Comparison of ENCODE assay signal across 8 cellular contexts in genomic region chr7:66075590-66076458, GRCh38. TPM values are rescaled to one million over a fixed set of nuclear protein-coding genes. Genes with fewer than 3 reads are reported as not detected.
DNase-seq lines count a peak whose midpoint lies in the region; ATAC-seq and TF ChIP-seq lines count a peak whose summit lies in the region.

TSS of gene ASL (plus strand) at chr7:66075819. CDS start at chr7:66076082, 263 bp downstream.

- BruUV-seq in Panc1 (replicated peaks; lab: Mats Ljungman, UMichigan), result TSS peak; percentile 88

- no peaks in the 10 kb centered on the region for H3K27me3 Mint-ChIP-seq in activated T-cell treated with anti-CD3 and anti-CD28 coated beads, Interleukin-2, amount 50 U/mL, for 72 hours (ENCODE audit: low read depth)

- TF ChIP-seq CTCF in Panc1 (IDR thresholded peaks at IDR 0.05), result no peak
- TF ChIP-seq CTCF in esophagus muscularis mucosa (IDR thresholded peaks at IDR 0.05), result no peak

- POLR2A ChIA-PET in Panc1 (lab: Charles Lee), result no interaction called here

- DNase-seq in DMS53 (lab: John Stamatoyannopoulos, UW), result peak; percentile 99
- peak; percentile 60 for DNase-seq in Jurkat, Clone E6-1 (ENCODE audit: low read depth, low spot score)
- no peak for DNase-seq in Panc1 (ENCODE audit: low read depth, low spot score)
- peak; percentile 96 for DNase-seq in activated T-cell treated with anti-CD3 and anti-CD28 coated beads, Interleukin-2, amount 50 U/mL, for 72 hours
- peak; percentile 95 for DNase-seq in esophagus muscularis mucosa (ENCODE audit: extremely low spot score)
- DNase-seq in myocyte (ENCODE audit: low read depth), result peak; percentile 95
- peak; percentile 62 to 84 for DNase-seq in stimulated activated CD8-positive, alpha-beta memory T cell treated with anti-CD3 and anti-CD28 coated beads, Interleukin-7, amount 100 ng/mL, for 4 hours (ENCODE audit: low read depth in 2 of 2)

- H3K36me3 ChIP-seq in Panc1 (ENCODE audit: control insufficient read depth, insufficient read depth, low read length), result no peaks in the 10 kb centered on the region
- peaks cover 0 to 23% (median 8%) of the 10 kb centered on the region in 4 donors for H3K36me3 ChIP-seq in esophagus muscularis mucosa

- peak within 1 kb of the TSS; percentile 68 for H3K4me3 ChIP-seq in Jurkat, Clone E6-1 (ENCODE audit: low read length)
- peak within 1 kb of the TSS; percentile 67 to 92 for H3K4me3 ChIP-seq in Panc1 (ENCODE audit: low read depth in 2 of 2, low read length in 2 of 2)
- peak within 1 kb of the TSS; percentile 67 to 97 (median 88) for H3K4me3 ChIP-seq in esophagus muscularis mucosa

- ATAC-seq in GM21619 (IDR thresholded peaks at IDR 0.05; ENCODE audit: unreplicated experiment) (peak; percentile 98), Panc1 (peak; percentile 100)
- peak; percentile 98 for ATAC-seq in activated T-cell treated with anti-CD3 and anti-CD28 coated beads, Interleukin-2, amount 50 U/mL, for 72 hours (replicated peaks in 1 of 2)

- TF ChIP-seq EP300 in esophagus muscularis mucosa (IDR thresholded peaks at IDR 0.05), result no peak

- intact Hi-C loops in Panc1 (cut with micrococcal nuclease; ENCODE audit: unreplicated experiment), result no loop called here
- intact Hi-C loops in esophagus muscularis mucosa (cut with DNase I), result no loop called here

- H3K4me1 ChIP-seq in Panc1 (ENCODE audit: control insufficient read depth, insufficient read depth, low read length) (peaks cover 7% of the 10 kb centered on the region), esophagus muscularis mucosa (peaks cover 15 to 25% (median 21%) of the 10 kb centered on the region in 4 donors)

- H3K9me3 Mint-ChIP-seq in activated T-cell treated with anti-CD3 and anti-CD28 coated beads, Interleukin-2, amount 50 U/mL, for 72 hours, result no peaks in the 10 kb centered on the region

- peak within 1 kb of the TSS; percentile 84 for H3K27ac ChIP-seq in Panc1 (ENCODE audit: low read length)
- peak within 1 kb of the TSS; percentile 65 to 76 (median 72) for H3K27ac ChIP-seq in esophagus muscularis mucosa (replicated peaks in 1 of 4)

- whole genome bisulfite sequencing in esophagus muscularis mucosa, result 1% methylated on average over 23 of the region's 67 CpGs

- no peaks in the 10 kb centered on the region for H3K27me3 ChIP-seq in Panc1 (ENCODE audit: control insufficient read depth, insufficient read depth, low read length)
- no peaks in the 10 kb centered on the region for H3K27me3 ChIP-seq in esophagus muscularis mucosa

- peak within 1 kb of the TSS; percentile 60 for H3K27ac Mint-ChIP-seq in activated T-cell treated with anti-CD3 and anti-CD28 coated beads, Interleukin-2, amount 50 U/mL, for 72 hours

- H3K9me3 ChIP-seq in Panc1 (ENCODE audit: control insufficient read depth, insufficient read depth, low read depth, low read length) (no peaks in the 10 kb centered on the region), esophagus muscularis mucosa (no peaks in the 10 kb centered on the region)

- peak; percentile 29 for TF ChIP-seq POLR2A in esophagus muscularis mucosa (IDR thresholded peaks at IDR 0.05; ENCODE audit: low read depth)

- in situ Hi-C loops in Panc1 (cut with HindIII; ENCODE audit: low pct_unique_long_range_greater_than_20kb, low sequenced_read_pairs), result no loop called here

- peaks cover 17% of the 10 kb centered on the region for H3K4me1 Mint-ChIP-seq in activated T-cell treated with anti-CD3 and anti-CD28 coated beads, Interleukin-2, amount 50 U/mL, for 72 hours (ENCODE audit: low read depth)

- H3K4me3 Mint-ChIP-seq in activated T-cell treated with anti-CD3 and anti-CD28 coated beads, Interleukin-2, amount 50 U/mL, for 72 hours, result peak within 1 kb of the TSS; percentile 86 to 90

- CTCF ChIA-PET in Panc1 (lab: Charles Lee), result no interaction called here

- no peaks in the 10 kb centered on the region for H3K36me3 Mint-ChIP-seq in activated T-cell treated with anti-CD3 and anti-CD28 coated beads, Interleukin-2, amount 50 U/mL, for 72 hours (ENCODE audit: insufficient read depth in 2 of 2)

RNA-seq across cellular contexts. Expression of gene ASL, which starts in this region (rescaled TPM):
- polyA plus RNA-seq in Jurkat, Clone E6-1 (2012; ENCODE audit: insufficient read depth, insufficient read length), result 15.8 TPM
- total RNA-seq in Panc1 (2021; ENCODE audit: unreplicated experiment) (34.3 TPM), esophagus muscularis mucosa (10 to 100 TPM; 10.4 to 24.2 (median 18.8) TPM), myocyte (16.3 and 20.2 TPM in 2 replicates)
- polyA plus RNA-seq in Panc1 (2012; ENCODE audit: insufficient read length), result 63.3 TPM
- 10 to 100 TPM; 13.8 to 16.6 TPM for total RNA-seq in activated T-cell treated with anti-CD3 and anti-CD28 coated beads, Interleukin-2, amount 50 U/mL, for 72 hours
- polyA plus RNA-seq in myocyte (2012), result 22.7 TPM
